ENCODE assay signal across 8 cellular contexts in genomic region chr12:53079226-53080117, GRCh38. TPM values are rescaled to one million over a fixed set of nuclear protein-coding genes. Genes with fewer than 3 reads are reported as not detected.
DNase-seq lines count a peak whose midpoint lies in the region; ATAC-seq, FAIRE-seq and TF ChIP-seq lines count a peak whose summit lies in the region.

A gene with protein sequence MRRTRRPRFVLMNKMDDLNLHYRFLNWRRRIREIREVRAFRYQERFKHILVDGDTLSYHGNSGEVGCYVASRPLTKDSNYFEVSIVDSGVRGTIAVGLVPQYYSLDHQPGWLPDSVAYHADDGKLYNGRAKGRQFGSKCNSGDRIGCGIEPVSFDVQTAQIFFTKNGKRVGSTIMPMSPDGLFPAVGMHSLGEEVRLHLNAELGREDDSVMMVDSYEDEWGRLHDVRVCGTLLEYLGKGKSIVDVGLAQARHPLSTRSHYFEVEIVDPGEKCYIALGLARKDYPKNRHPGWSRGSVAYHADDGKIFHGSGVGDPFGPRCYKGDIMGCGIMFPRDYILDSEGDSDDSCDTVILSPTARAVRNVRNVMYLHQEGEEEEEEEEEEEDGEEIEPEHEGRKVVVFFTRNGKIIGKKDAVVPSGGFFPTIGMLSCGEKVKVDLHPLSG (minus strand): TSS chr12:53079390. CDS start chr12:53079333, 57 bp downstream.

- H3K4me3 ChIP-seq in HUES64 (ENCODE audit: low read length), result peak within 1 kb of the TSS; percentile 87
- H3K4me3 ChIP-seq in OCI-LY1 (ENCODE audit: low read depth, low read length, poor library complexity, severe bottlenecking), result peak within 1 kb of the TSS; percentile 73

- no peaks in the 10 kb centered on the region for H3F3A ChIP-seq in OCI-LY1 (ENCODE audit: insufficient read depth, low read length)

- H3K27ac ChIP-seq in HUES64 (ENCODE audit: low read depth, low read length) (peak within 1 kb of the TSS; percentile 79), OCI-LY1 (ENCODE audit: low read depth, low read length, poor library complexity, severe bottlenecking) (peak within 1 kb of the TSS; percentile 22)

- H3K9ac ChIP-seq in HUES64 (ENCODE audit: low read depth, low read length) (peak within 1 kb of the TSS; percentile 89), OCI-LY1 (ENCODE audit: low read length) (peak within 1 kb of the TSS; percentile 89)

- CTCF ChIA-PET in Calu3 (lab: Charles Lee), result interaction anchor here (0.6 to 2.5 kb wide), 13 partner anchors 11 to 412 kb away, joined by 3 to 17 read pairs (median 4); partner anchors contain the start of gene IGFBP6

- H3K27ac Mint-ChIP-seq in Calu3 (ENCODE audit: unreplicated experiment), result peak within 1 kb of the TSS; percentile 89

- peak within 1 kb of the TSS; percentile 91 for H3K4me3 Mint-ChIP-seq in Calu3 (ENCODE audit: low read depth, unreplicated experiment)

- H3K36me3 ChIP-seq in HUES64 (ENCODE audit: insufficient read depth, low read length) (peaks cover 6% of the 10 kb centered on the region; the same call in 1 of the 2 replicates), OCI-LY1 (ENCODE audit: insufficient read depth, low read length) (peaks cover 17% of the 10 kb centered on the region)

- no peaks in the 10 kb centered on the region for H3K9me2 ChIP-seq in OCI-LY1 (ENCODE audit: low read depth, low read length)

- ATAC-seq in GM21447 (IDR thresholded peaks at IDR 0.05; ENCODE audit: unreplicated experiment), result peak; percentile 98

- TSS peak; percentile 81 for BruUV-seq in Calu3 (replicated peaks; lab: Mats Ljungman, UMichigan)

- WGBS in HUES64, result 4% methylated on average over 67 of the region's 67 CpGs

- peak; percentile 45 for FAIRE-seq in endometrium (lab: Jason Lieb, UNC)

- peaks cover 27% of the 10 kb centered on the region for H3K36me3 Mint-ChIP-seq in Calu3 (ENCODE audit: insufficient read depth, unreplicated experiment)

- intact Hi-C loops in Calu3 (cut with micrococcal nuclease; ENCODE audit: unreplicated experiment), result no loop called here

- H2AFZ ChIP-seq in OCI-LY1 (ENCODE audit: low read length), result peak within 1 kb of the TSS; percentile 83

- no peaks in the 10 kb centered on the region for H3K27me3 Mint-ChIP-seq in Calu3 (ENCODE audit: unreplicated experiment)

- H3K27me3 ChIP-seq in HUES64 (ENCODE audit: insufficient read depth, low read length), result peaks cover 10% of the 10 kb centered on the region
- 0 out of 2 replicates have a peak, but pooled peaks cover 4% of the 10 kb centered on the region for H3K27me3 ChIP-seq in OCI-LY1 (ENCODE audit: insufficient read depth, low read length)

- no peak for TF ChIP-seq CTCF in Calu3 (IDR thresholded peaks at IDR 0.05; ENCODE audit: unreplicated experiment)
- no peak for TF ChIP-seq CTCF in OCI-LY1 (IDR thresholded peaks at IDR 0.05; ENCODE audit: low read length)

- H3K4me1 Mint-ChIP-seq in Calu3 (ENCODE audit: low read depth, unreplicated experiment), result no peaks in the 10 kb centered on the region

- DNase-seq in Calu3, result peak; percentile 93
- DNase-seq in activated CD8-positive, alpha-beta memory T cell treated with anti-CD3 and anti-CD28 coated beads, Interleukin-2, amount 50 U/mL, for 4 hours, result peak; percentile 95
- DNase-seq in middle frontal gyrus (ENCODE audit: extremely low spot score, low spot score), result peak; percentile 97
- peak; percentile 89 to 94 for DNase-seq in stimulated activated CD8-positive, alpha-beta memory T cell treated with anti-CD3 and anti-CD28 coated beads, Interleukin-2, amount 100 ng/mL, for 48 hours (ENCODE audit: low read depth in 2 of 2)

- H3K79me2 ChIP-seq in OCI-LY1 (ENCODE audit: insufficient read depth, low read length), result no peaks in the 10 kb centered on the region

- H3K4me1 ChIP-seq in HUES64 (ENCODE audit: insufficient read depth, low read length) (peaks cover 5% of the 10 kb centered on the region), OCI-LY1 (ENCODE audit: insufficient read depth, low read length, severe bottlenecking) (peaks cover 15% of the 10 kb centered on the region)

- peak within 1 kb of the TSS; percentile 84 for H3K4me2 ChIP-seq in OCI-LY1 (ENCODE audit: low read length)

- no peaks in the 10 kb centered on the region for H3K9me3 Mint-ChIP-seq in Calu3 (ENCODE audit: low read depth, unreplicated experiment)

- H3K9me3 ChIP-seq in HUES64 (ENCODE audit: insufficient read depth, low read depth, low read length) (no peaks in the 10 kb centered on the region), OCI-LY1 (ENCODE audit: low read length) (no peaks in the 10 kb centered on the region)

- H4K20me1 ChIP-seq in OCI-LY1 (ENCODE audit: insufficient read depth, low read length), result no peaks in the 10 kb centered on the region

RNA-seq across cellular contexts. Expression of the gene that starts here (rescaled TPM):
- total RNA-seq in Calu3 (2022), result 12.9 and 14.6 TPM in 2 replicates
- polyA plus RNA-seq in HUES64 (2013, experiment 1 of 2), result 3.9 TPM
- polyA plus RNA-seq in HUES64 (2013, experiment 2 of 2), result 4.8 TPM

Comparison
In these comparisons a context has a peak if more than half of its experiments do, and no peak if none do; other contexts are left out.
1. Peak in every context shown above with its lines: DNase-seq, ATAC-seq, H3K4me3 ChIP-seq and H3K27ac ChIP-seq.